ENCODE assay signal across 13 cellular contexts in the genomic region with DNA sequence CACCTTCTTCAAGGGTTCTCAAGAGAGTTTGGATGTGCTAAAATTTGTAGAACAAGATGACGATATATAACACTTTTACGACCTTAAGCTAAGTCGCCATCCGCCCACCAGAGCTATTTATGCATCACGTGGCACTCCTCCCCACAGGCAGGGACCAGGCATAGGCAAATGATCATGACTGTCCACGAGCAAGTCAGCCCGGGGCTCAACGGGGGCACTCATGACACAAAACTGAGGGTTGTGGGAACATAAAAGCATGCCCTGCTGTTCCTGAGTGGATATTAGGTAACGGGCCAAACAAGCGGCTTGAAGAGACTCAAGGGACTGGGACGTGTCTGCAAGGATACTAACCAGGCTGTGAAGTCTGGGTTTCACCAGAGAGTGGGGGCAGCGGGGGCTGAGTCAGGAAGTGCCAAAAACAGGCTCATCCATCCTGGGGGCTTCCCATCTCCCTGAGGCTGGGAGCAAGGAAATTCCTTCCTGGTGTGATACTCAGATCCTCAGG. TPM values are rescaled to one million over a fixed set of nuclear protein-coding genes. Genes with fewer than 3 reads are reported as not detected.
DNase-seq lines count a peak whose midpoint lies in the region; ATAC-seq and TF ChIP-seq lines count a peak whose summit lies in the region.
"Had no signal": no experiment of that assay in that cellular context is flagged by ENCODE, and none has a peak within 500 bp of the region (broad histone marks: within the 10 kb centered on the region; RNA-seq: fewer than 3 reads in every experiment).

No MANE protein-coding gene starts in this region.

- no peaks in the 10 kb centered on the region for H3K9me3 ChIP-seq in A673 (ENCODE audit: low read depth, low read length, poor library complexity, severe bottlenecking)
- H3K9me3 ChIP-seq: BLaER1 treated with 17β-estradiol and CSF1 and Interleukin-3, amounts not matched to agents 10 nM and 100 nM had no signal

- no peak for TF ChIP-seq CTCF in A673 (conservative IDR thresholded peaks at IDR 0.05; ENCODE audit: low read depth, low read length)
- no peak for TF ChIP-seq CTCF in fibroblast of villous mesenchyme (IDR thresholded peaks at IDR 0.05; ENCODE audit: insufficient read depth, low read depth, low read length)
- no peak for TF ChIP-seq CTCF in omental fat pad (IDR thresholded peaks at IDR 0.05)

- intact Hi-C loops in A673 (cut with micrococcal nuclease; ENCODE audit: unreplicated experiment), result no loop called here

- no TSS peak for BruUV-seq in A673 (replicated peaks; lab: Mats Ljungman, UMichigan)

- no peaks in the 10 kb centered on the region for H3K27me3 ChIP-seq in A673 (replicated peaks; ENCODE audit: insufficient read depth, low read depth, low read length, poor library complexity)

- H3K4me1 ChIP-seq in A673 (ENCODE audit: insufficient read depth, low read length, poor library complexity, severe bottlenecking), result peaks cover 15% of the 10 kb centered on the region

- H3K36me3 ChIP-seq in A673 (ENCODE audit: insufficient read depth, low read length, poor library complexity, severe bottlenecking), result no peaks in the 10 kb centered on the region
- H3K36me3 ChIP-seq: BLaER1 treated with 17β-estradiol and CSF1 and Interleukin-3, amounts not matched to agents 10 nM and 100 nM had no signal

- ATAC-seq in omental fat pad (ENCODE audit: low FRiP score), result peak; percentile 43
- ATAC-seq in GM21447 (IDR thresholded peaks at IDR 0.05; ENCODE audit: unreplicated experiment), result no peak
- no peak for ATAC-seq in HG02588 (IDR thresholded peaks at IDR 0.05; ENCODE audit: unreplicated experiment)

- no peak overlapping the region for H3K27ac ChIP-seq in A673 (ENCODE audit: low read depth, low read length, poor library complexity, severe bottlenecking)
- H3K27ac ChIP-seq: BLaER1 treated with 17β-estradiol and CSF1 and Interleukin-3, amounts not matched to agents 10 nM and 100 nM; PC-9 had no signal

- DNase-seq in A673 (ENCODE audit: low spot score), result peak; percentile 36
- peak; percentile 50 to 70 for DNase-seq in NCI-H524 (lab: John Stamatoyannopoulos, UW)
- DNase-seq in fibroblast of villous mesenchyme (ENCODE audit: low read depth), result peak; percentile 54
- no peak for DNase-seq in omental fat pad (ENCODE audit: low spot score)
- DNase-seq in NCI-H146 (lab: John Stamatoyannopoulos, UW), result no peak
- DNase-seq in OCI-M1 (lab: John Stamatoyannopoulos, UW), result no peak
- DNase-seq: activated CD4-positive, alpha-beta T cell treated with anti-CD3 and anti-CD28 coated beads, Interleukin-2, amount 10 ng/mL, durations not matched to agents 7 days and 5 days had no signal

- H3K4me3 ChIP-seq in A673 (ENCODE audit: low read depth, low read length, poor library complexity, severe bottlenecking) (peak overlapping the region; percentile 35), fibroblast of villous mesenchyme (ENCODE audit: low read depth, low read length) (peak overlapping the region; percentile 20)
- H3K4me3 ChIP-seq: BLaER1 treated with 17β-estradiol and CSF1 and Interleukin-3, amounts not matched to agents 10 nM and 100 nM; GM23338; PC-9 had no signal

- CTCF ChIA-PET in A673 (lab: Charles Lee), result interaction anchor here (1.2 kb wide), 1 partner anchor 23 kb away, joined by 3 read pairs; no protein-coding TSS in a partner anchor

- POLR2A ChIA-PET in A673 (lab: Charles Lee; ENCODE audit: low non-redundant PET), result no interaction called here

RNA-seq across cellular contexts. Expression of gene FAM178B, which starts 58.1 kb away (rescaled TPM):
- not detected in 2 replicates for total RNA-seq in A673 (2021)
- total RNA-seq in fibroblast of villous mesenchyme, result not detected in 2 replicates
- total RNA-seq in omental fat pad, result 1 to 10 TPM in 2 of 4 donors, under 1 TPM in 1, not detected in 1; 0.74 to 3.3 (median 1.4) TPM
- total RNA-seq: GM23338, HT-29 had no signal

RNA-seq across cellular contexts. Expression of gene SEMA4C, which starts 58.4 kb away (rescaled TPM):
- total RNA-seq in A673 (2021) (33.3 and 36.1 TPM in 2 replicates), fibroblast of villous mesenchyme (16.4 and 22.5 TPM in 2 replicates), omental fat pad (10 to 100 TPM; 19.7 to 40.4 (median 26.9) TPM)

Comparison
In these comparisons a context has a peak if more than half of its experiments do, and no peak if none do; other contexts are left out.
1. DNase-seq: peak in A673 (single experiment), NCI-H524 (2 of 2) and fibroblast of villous mesenchyme (single experiment); none in omental fat pad (single experiment), NCI-H146 (single experiment) and OCI-M1 (single experiment).